16 cellular contexts compared by ENCODE assay signal in the genomic region with DNA sequence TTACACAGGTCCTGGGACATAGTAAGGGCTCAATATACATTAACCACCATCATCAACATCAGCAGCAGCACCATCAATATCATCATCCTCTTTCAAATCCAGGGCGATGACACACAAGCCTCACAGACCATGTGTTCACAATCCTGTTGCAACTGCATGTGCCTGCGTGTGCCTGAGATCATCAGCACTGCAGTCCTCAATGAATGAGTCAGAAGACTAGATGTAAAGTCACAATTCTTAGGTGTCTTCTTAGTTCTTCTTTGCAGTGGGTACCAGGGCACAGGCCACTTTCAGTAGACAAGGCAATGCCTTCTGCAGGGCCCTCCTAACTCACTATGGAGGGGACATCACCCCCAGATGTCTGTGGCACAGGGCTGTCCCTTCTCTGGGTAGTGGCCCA.
DNase-seq lines count a peak whose midpoint lies in the region; ATAC-seq and TF ChIP-seq lines count a peak whose summit lies in the region.
"Had no signal": no experiment of that assay in that cellular context is flagged by ENCODE, and none has a peak within 500 bp of the region (broad histone marks: within the 10 kb centered on the region; RNA-seq: fewer than 3 reads in every experiment).

No MANE protein-coding gene starts in this region.

- H3K4me3 ChIP-seq in NB4 (ENCODE audit: low read depth, low read length) (no peak overlapping the region), epithelial cell of esophagus (ENCODE audit: low read length) (no peak overlapping the region)
- H3K4me3 ChIP-seq: PC-9 had no signal

- peak; percentile 33 to 57 for ATAC-seq in activated naive CD4-positive, alpha-beta T cell treated with anti-CD3 and anti-CD28 coated beads, Interleukin-2, amount 50 U/mL, for 72 hours
- ATAC-seq in stimulated activated memory B cell treated with anti-CD40 and anti-IgM and Interleukin-4, amounts not matched to agents 10 μg/mL and 1 μg/mL and 100 μg/mL, for 72 hours: peak; percentile 32
- ATAC-seq: HCT116, HepG2 had no signal

- no peak overlapping the region for H3K4me3 Mint-ChIP-seq in stimulated activated memory B cell treated with anti-CD40 and anti-IgM and Interleukin-4, amounts not matched to agents 10 μg/mL and 1 μg/mL and 100 μg/mL, for 72 hours
- H3K4me3 Mint-ChIP-seq: activated naive CD4-positive, alpha-beta T cell treated with anti-CD3 and anti-CD28 coated beads, Interleukin-2, amount 50 U/mL, for 24 hours; CD4-positive, CD25-positive, alpha-beta regulatory T cell had no signal

- H3K27me3 Mint-ChIP-seq in stimulated activated memory B cell treated with anti-CD40 and anti-IgM and Interleukin-4, amounts not matched to agents 10 μg/mL and 1 μg/mL and 100 μg/mL, for 72 hours: peaks cover 15% of the 10 kb centered on the region
- H3K27me3 Mint-ChIP-seq: activated naive CD4-positive, alpha-beta T cell treated with anti-CD3 and anti-CD28 coated beads, Interleukin-2, amount 50 U/mL, for 24 hours; CD4-positive, CD25-positive, alpha-beta regulatory T cell had no signal

- DNase-seq in activated naive CD4-positive, alpha-beta T cell treated with anti-CD3 and anti-CD28 coated beads, Interleukin-2, amount 50 U/mL, for 72 hours (ENCODE audit: low spot score in 2 of 2): no peak
- no peak for DNase-seq in activated naive CD4-positive, alpha-beta T cell (lab: John Stamatoyannopoulos, UW)
- DNase-seq in NB4 (ENCODE audit: low read depth) (peak; percentile 14), epithelial cell of esophagus (ENCODE audit: low read depth) (peak; percentile 24), DMS79 treated with DMSO at 0.1 percent for 48 hours (lab: John Stamatoyannopoulos, UW) (no peak), NCI-H2107 treated with DMSO at 0.1 percent for 48 hours (lab: John Stamatoyannopoulos, UW; ENCODE audit: unreplicated experiment) (no peak), NCI-H526 (lab: John Stamatoyannopoulos, UW) (no peak)
- DNase-seq: activated CD4-positive, alpha-beta T cell treated with anti-CD3 and anti-CD28 coated beads, Interleukin-2, amount 50 U/mL, for 1 hour; brain microvascular endothelial cell; CD4-positive, CD25-positive, alpha-beta regulatory T cell; NCI-H774; PC-9 had no signal

- no peak for TF ChIP-seq POLR2A in NB4 (IDR thresholded peaks at IDR 0.05; ENCODE audit: extremely low read depth, insufficient read length)

- no peaks in the 10 kb centered on the region for H3K9me3 Mint-ChIP-seq in activated naive CD4-positive, alpha-beta T cell treated with anti-CD3 and anti-CD28 coated beads, Interleukin-2, amount 50 U/mL, for 72 hours
- H3K9me3 Mint-ChIP-seq in stimulated activated memory B cell treated with anti-CD40 and anti-IgM and Interleukin-4, amounts not matched to agents 10 μg/mL and 1 μg/mL and 100 μg/mL, for 72 hours: peaks cover 2% of the 10 kb centered on the region
- H3K9me3 Mint-ChIP-seq: activated naive CD4-positive, alpha-beta T cell treated with anti-CD3 and anti-CD28 coated beads, Interleukin-2, amount 50 U/mL, for 24 hours had no signal

- TF ChIP-seq CTCF in NB4 (IDR thresholded peaks at IDR 0.05; ENCODE audit: low read depth, low read length): no peak
- no peak for TF ChIP-seq CTCF in epithelial cell of esophagus (IDR thresholded peaks at IDR 0.05; ENCODE audit: insufficient read depth, low read depth, low read length, missing control alignments)

- H3K27ac Mint-ChIP-seq in activated naive CD4-positive, alpha-beta T cell treated with anti-CD3 and anti-CD28 coated beads, Interleukin-2, amount 50 U/mL, for 72 hours: no peak overlapping the region
- no peak overlapping the region for H3K27ac Mint-ChIP-seq in stimulated activated memory B cell treated with anti-CD40 and anti-IgM and Interleukin-4, amounts not matched to agents 10 μg/mL and 1 μg/mL and 100 μg/mL, for 72 hours
- H3K27ac Mint-ChIP-seq: activated naive CD4-positive, alpha-beta T cell treated with anti-CD3 and anti-CD28 coated beads, Interleukin-2, amount 50 U/mL, for 24 hours; CD4-positive, CD25-positive, alpha-beta regulatory T cell had no signal

- no peaks in the 10 kb centered on the region for H3K4me1 Mint-ChIP-seq in stimulated activated memory B cell treated with anti-CD40 and anti-IgM and Interleukin-4, amounts not matched to agents 10 μg/mL and 1 μg/mL and 100 μg/mL, for 72 hours
- H3K4me1 Mint-ChIP-seq: activated naive CD4-positive, alpha-beta T cell treated with anti-CD3 and anti-CD28 coated beads, Interleukin-2, amount 50 U/mL, for 24 hours; CD4-positive, CD25-positive, alpha-beta regulatory T cell had no signal

- no peaks in the 10 kb centered on the region for H3K36me3 Mint-ChIP-seq in activated naive CD4-positive, alpha-beta T cell treated with anti-CD3 and anti-CD28 coated beads, Interleukin-2, amount 50 U/mL, for 72 hours
- no peaks in the 10 kb centered on the region for H3K36me3 Mint-ChIP-seq in stimulated activated memory B cell treated with anti-CD40 and anti-IgM and Interleukin-4, amounts not matched to agents 10 μg/mL and 1 μg/mL and 100 μg/mL, for 72 hours
- H3K36me3 Mint-ChIP-seq: activated naive CD4-positive, alpha-beta T cell treated with anti-CD3 and anti-CD28 coated beads, Interleukin-2, amount 50 U/mL, for 24 hours; CD4-positive, CD25-positive, alpha-beta regulatory T cell had no signal

Comparison
In these comparisons a context has a peak if more than half of its experiments do, and no peak if none do; other contexts are left out.
1. DNase-seq: peak in NB4 (single experiment) and epithelial cell of esophagus (single experiment); none in activated naive CD4-positive, alpha-beta T cell treated with anti-CD3 and anti-CD28 coated beads, Interleukin-2, amount 50 U/mL, for 72 hours (0 of 2), activated naive CD4-positive, alpha-beta T cell (0 of 4), DMS79 treated with DMSO at 0.1 percent for 48 hours (single experiment), NCI-H2107 treated with DMSO at 0.1 percent for 48 hours (single experiment) and NCI-H526 (0 of 2).